14 cellular contexts compared by ENCODE assay signal in the genomic region with DNA sequence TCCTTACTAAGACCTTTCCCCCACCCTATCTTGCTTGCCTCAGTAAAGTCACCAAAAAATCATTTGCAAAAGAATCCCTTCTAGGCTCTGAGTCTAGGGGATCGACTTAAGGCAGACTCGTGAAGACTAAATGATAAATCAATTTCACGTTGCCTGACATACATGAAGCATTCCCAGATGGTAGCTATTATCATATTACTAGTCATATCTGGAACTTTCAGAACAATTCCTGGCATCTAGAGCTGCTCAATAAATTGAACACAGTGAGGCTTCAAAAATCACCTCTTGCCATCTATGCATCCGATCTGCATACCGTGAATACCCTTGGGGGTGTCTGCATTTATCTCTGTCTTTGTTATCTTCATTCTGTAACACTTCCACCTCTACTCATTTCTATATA. TPM values are rescaled to one million over a fixed set of nuclear protein-coding genes. Genes with fewer than 3 reads are reported as not detected.
DNase-seq lines count a peak whose midpoint lies in the region; ATAC-seq and TF ChIP-seq lines count a peak whose summit lies in the region.
"Had no signal": no experiment of that assay in that cellular context is flagged by ENCODE, and none has a peak within 500 bp of the region (broad histone marks: within the 10 kb centered on the region; RNA-seq: fewer than 3 reads in every experiment).

No MANE protein-coding gene starts in this region.

- H3K4me3 ChIP-seq in AG10803 (ENCODE audit: low read length) (no peak overlapping the region), IMR-90 (ENCODE audit: insufficient read depth, low read depth, low read length) (no peak overlapping the region), endodermal cell (ENCODE audit: low read length) (peak overlapping the region; percentile 70), thyroid gland (replicated peaks in 1 of 3) (no peak overlapping the region)

- H3K4me1 Mint-ChIP-seq in endodermal cell: peaks cover 14% of the 10 kb centered on the region
- H3K4me1 Mint-ChIP-seq: CD14-positive monocyte; CD8-positive, alpha-beta memory T cell had no signal

- no peak overlapping the region for H3K18ac ChIP-seq in IMR-90 (ENCODE audit: low read depth, low read length)

- H2AFZ ChIP-seq in IMR-90 (replicated peaks; ENCODE audit: low read length, poor library complexity): no peak overlapping the region

- peak overlapping the region; percentile 1; the same call in 1 of the 2 replicates for H3K23ac ChIP-seq in IMR-90 (ENCODE audit: low read depth, low read length)

- no peaks in the 10 kb centered on the region for H4K20me1 ChIP-seq in IMR-90 (ENCODE audit: insufficient read depth, low read length)

- H3K56ac ChIP-seq in IMR-90 (ENCODE audit: extremely low read depth, insufficient read depth, low read length): no peak overlapping the region

- H3K36me3 Mint-ChIP-seq in endodermal cell (ENCODE audit: low read depth): peaks cover 10% of the 10 kb centered on the region
- H3K36me3 Mint-ChIP-seq: CD14-positive monocyte; CD8-positive, alpha-beta memory T cell had no signal

- POLR2A ChIA-PET in IMR-90 (lab: Charles Lee; ENCODE audit: unreplicated experiment): no interaction called here

- intact Hi-C loops in IMR-90 (cut with micrococcal nuclease) (no loop called here), thyroid gland (cut with DNase I) (no loop called here)

- peaks cover 10% of the 10 kb centered on the region for H3K4me1 ChIP-seq in IMR-90 (ENCODE audit: control insufficient read depth, insufficient read depth, low read length)
- H3K4me1 ChIP-seq in endodermal cell (ENCODE audit: control insufficient read depth, insufficient read depth, low read length): no peaks in the 10 kb centered on the region
- no peaks in the 10 kb centered on the region for H3K4me1 ChIP-seq in thyroid gland

- no peaks in the 10 kb centered on the region for H3K27me3 Mint-ChIP-seq in endodermal cell (ENCODE audit: insufficient read depth)
- H3K27me3 Mint-ChIP-seq: CD8-positive, alpha-beta memory T cell had no signal

- no TSS peak for BruUV-seq in IMR-90 (replicated peaks; lab: Mats Ljungman, UMichigan)

- TF ChIP-seq RAD21 in IMR-90 (IDR thresholded peaks at IDR 0.05; ENCODE audit: low read length): no peak

- H2AK9ac ChIP-seq in IMR-90 (replicated peaks; ENCODE audit: low read depth, low read length, poor library complexity): no peak overlapping the region

- peak overlapping the region; percentile 3 for H3K4ac ChIP-seq in IMR-90 (ENCODE audit: low read depth, low read length)

- H4K5ac ChIP-seq in IMR-90 (ENCODE audit: low read depth, low read length): peak overlapping the region; percentile 2; the same call in 1 of the 2 replicates

- no peak overlapping the region for H3K4me3 Mint-ChIP-seq in endodermal cell
- H3K4me3 Mint-ChIP-seq: CD14-positive monocyte; CD8-positive, alpha-beta memory T cell had no signal

- no CpG with 5 or more reads among the region's 5 CpGs for WGBS in IMR-90 (ENCODE audit: extremely low coverage in 2 of 2, insufficient read length in 1 of 2), 2 experiments
- 93 to 94% methylated on average over 5 of the region's 5 CpGs for WGBS in endodermal cell (ENCODE audit: insufficient coverage in 1 of 2, insufficient read length in 1 of 2), 2 experiments
- 89 to 91% methylated on average over 5 of the region's 5 CpGs for WGBS in thyroid gland, 2 donors

- H2BK20ac ChIP-seq in IMR-90 (ENCODE audit: low read depth, low read length): peak overlapping the region; percentile 69

- H2BK120ac ChIP-seq in IMR-90 (ENCODE audit: low read depth, low read length): peak overlapping the region; percentile 51

- H3K27ac Mint-ChIP-seq in endodermal cell: peak overlapping the region; percentile 6
- H3K27ac Mint-ChIP-seq: CD14-positive monocyte; CD8-positive, alpha-beta memory T cell had no signal

- CTCF ChIA-PET in IMR-90 (lab: Yijun Ruan, JAX): interaction anchor here (0.6 kb wide), 1 partner anchor 1392 kb away, joined by 3 read pairs; no protein-coding TSS in a partner anchor

- H3K9me3 ChIP-seq in IMR-90 (ENCODE audit: control insufficient read depth, insufficient read depth, low read length) (no peaks in the 10 kb centered on the region), endodermal cell (ENCODE audit: control insufficient read depth, low read length) (peaks cover 32% of the 10 kb centered on the region), thyroid gland (no peaks in the 10 kb centered on the region)

- no peak overlapping the region for H3K9ac ChIP-seq in IMR-90 (ENCODE audit: low read depth, low read length)
- H3K9ac ChIP-seq in endodermal cell (ENCODE audit: extremely low read depth, low read length, poor library complexity, severe bottlenecking): no peak overlapping the region

- H3K9me1 ChIP-seq in IMR-90 (ENCODE audit: insufficient read depth, low read length): peaks cover 8% of the 10 kb centered on the region; the same call in 1 of the 2 replicates

- no peak overlapping the region for H3K4me2 ChIP-seq in IMR-90 (ENCODE audit: low read depth, low read length)

- no peaks in the 10 kb centered on the region for H3K79me1 ChIP-seq in IMR-90 (ENCODE audit: low read depth in 1 of 2, low read length in 2 of 2)

- 0 out of 3 replicates have a peak overlapping the region, but pooled peaks have one; percentile 55 for H2BK15ac ChIP-seq in IMR-90 (ENCODE audit: low read depth, low read length)

- peaks cover 32% of the 10 kb centered on the region for H3K9me3 Mint-ChIP-seq in endodermal cell

- 0 out of 2 replicates have a peak overlapping the region, but pooled peaks have one; percentile 15 for H2AK5ac ChIP-seq in IMR-90 (ENCODE audit: low read depth, low read length)

- no peak overlapping the region; the same call in 1 of the 2 replicates for H3K14ac ChIP-seq in IMR-90 (replicated peaks; ENCODE audit: low read depth, low read length)

- H3K27me3 ChIP-seq in IMR-90 (ENCODE audit: control insufficient read depth, insufficient read depth, low read length): no peaks in the 10 kb centered on the region
- no peaks in the 10 kb centered on the region for H3K27me3 ChIP-seq in endodermal cell (ENCODE audit: control insufficient read depth, insufficient read depth, low read length, poor library complexity, severe bottlenecking)
- no peaks in the 10 kb centered on the region for H3K27me3 ChIP-seq in thyroid gland

- no peak for ATAC-seq in IMR-90 (ENCODE audit: low read depth)
- no peak for ATAC-seq in HG03108 (IDR thresholded peaks at IDR 0.05; ENCODE audit: unreplicated experiment)
- ATAC-seq: HCT116, HepG2 had no signal

- H4K8ac ChIP-seq in IMR-90 (ENCODE audit: low read depth in 2 of 2, low read length in 2 of 2): peak overlapping the region in 1 of 2 experiments; percentile 51; a peak in 3 of 4 replicates

- TF ChIP-seq CTCF in AG10803 (conservative IDR thresholded peaks at IDR 0.05; ENCODE audit: low read length) (no peak), IMR-90 (conservative IDR thresholded peaks at IDR 0.05; ENCODE audit: low read depth, low read length) (no peak), endodermal cell (conservative IDR thresholded peaks at IDR 0.05) (no peak), thyroid gland (IDR thresholded peaks at IDR 0.05) (no peak)

- H3K36me3 ChIP-seq in IMR-90 (ENCODE audit: control insufficient read depth, insufficient read depth, low read length) (no peaks in the 10 kb centered on the region), endodermal cell (ENCODE audit: control insufficient read depth, insufficient read depth, low read length) (no peaks in the 10 kb centered on the region), thyroid gland (no peaks in the 10 kb centered on the region)

- H3K27ac ChIP-seq in IMR-90 (ENCODE audit: insufficient read depth, low read length): no peak overlapping the region
- no peak overlapping the region for H3K27ac ChIP-seq in endodermal cell (ENCODE audit: low read depth, low read length)
- no peak overlapping the region for H3K27ac ChIP-seq in thyroid gland

- in situ Hi-C loops in IMR-90 (cut with MboI; ENCODE audit: low sequenced_read_pairs): no loop called here

- H2BK5ac ChIP-seq in IMR-90 (ENCODE audit: low read depth, low read length, poor library complexity, severe bottlenecking): no peak overlapping the region

- DNase-seq in AG10803 (ENCODE audit: low read depth) (peak; percentile 48), IMR-90 (no peak), endodermal cell (no peak), COR-L47 (lab: John Stamatoyannopoulos, UW) (no peak), thyroid gland (no peak), iPS-NIHi7 (ENCODE audit: extremely low spot score) (no peak)
- DNase-seq: Calu3; CD8-positive, alpha-beta memory T cell; DMS79 had no signal

- no peak for TF ChIP-seq POLR2A in IMR-90 (IDR thresholded peaks at IDR 0.05; ENCODE audit: low read depth, low read length)
- TF ChIP-seq POLR2A in thyroid gland (IDR thresholded peaks at IDR 0.05): no peak

- peak overlapping the region; percentile 26 for H4K91ac ChIP-seq in IMR-90 (ENCODE audit: insufficient read depth, low read depth, low read length)

- dilution Hi-C loops in IMR-90 (cut with HindIII; ENCODE audit: low sequenced_read_pairs, unreplicated experiment): no loop called here

TF ChIP-seq in IMR-90, 13 proteins besides CTCF, POLR2A, EP300 and RAD21:
- TF ChIP-seq CEBPB (IDR thresholded peaks at IDR 0.05; ENCODE audit: low read depth, low read length) (no peak), CHD1 (IDR thresholded peaks at IDR 0.05; ENCODE audit: low read depth, low read length) (no peak), RCOR1 (IDR thresholded peaks at IDR 0.05; ENCODE audit: insufficient replicate concordance, low read length) (no peak), FOS (IDR thresholded peaks at IDR 0.05; ENCODE audit: low read depth, low read length) (no peak), ELK1 (IDR thresholded peaks at IDR 0.05; ENCODE audit: borderline replicate concordance, low read depth, low read length) (no peak), BHLHE40 (IDR thresholded peaks at IDR 0.05; ENCODE audit: low read depth, low read length) (no peak), MXI1 (IDR thresholded peaks at IDR 0.05; ENCODE audit: borderline replicate concordance, low read depth, low read length) (no peak)
TF ChIP-seq in IMR-90: peak in this region for 0.

RNA-seq across cellular contexts. Expression of gene DAB1, which starts 49.6 kb away (rescaled TPM):
- total RNA-seq in IMR-90 (2012; rRNA removed): 0.18 and 0.56 TPM in 2 replicates
- polyA plus RNA-seq in IMR-90 (2012; rRNA removed): 0.41 and 0.53 TPM in 2 replicates
- 0.14 and 0.57 TPM in 2 replicates for polyA plus RNA-seq in IMR-90 (2012; cell fraction: cytosol; rRNA removed)
- 0.67 and 0.73 TPM in 2 replicates for polyA plus RNA-seq in IMR-90 (2012; cell fraction: nucleus; rRNA removed; ENCODE audit: low replicate concordance)
- total RNA-seq in endodermal cell: 10 to 100 TPM; 32.0 to 36.2 TPM
- 10.8 TPM for polyA plus RNA-seq in endodermal cell (2013, experiment 1 of 2)
- polyA plus RNA-seq in endodermal cell (2013, experiment 2 of 2): 11.5 TPM
- total RNA-seq in thyroid gland: under 1 TPM; under 0.01 to 0.83 (median 0.21) TPM
- total RNA-seq: A172, Calu3 had no signal
- polyA plus RNA-seq: CD14-positive monocyte had no signal

Comparison
In these comparisons a context has a peak if more than half of its experiments do, and no peak if none do; other contexts are left out.
1. RNA of gene DAB1, which starts 49.6 kb away (total RNA-seq): 32.0 to 36.2 TPM in endodermal cell; under 0.01 to 0.83 TPM in thyroid gland and 0.18 to 0.56 TPM in IMR-90; every median in the first group is over 10 times any median in the second.